1 cellular context compared by ENCODE assay signal in genomic region chr1:53438427-53439336, GRCh38.
A peak's percentile ranks its signal among the peaks of the same experiment; 100 is the strongest.
TF ChIP-seq lines count a peak whose summit lies in the region.

No MANE protein-coding gene starts in this region.

TF ChIP-seq in H1, 55 proteins besides CTCF, POLR2A, EP300 and RAD21:
- TF ChIP-seq E2F6 (IDR thresholded peaks at IDR 0.05) (0 out of 2 replicates have a peak, but pooled peaks have one; percentile 7), SRF (IDR thresholded peaks at IDR 0.05; ENCODE audit: low read depth, low read length) (no peak)
TF ChIP-seq in H1: peak in this region for 1.
